ENCODE assay signal across 24 cellular contexts in the genomic region with DNA sequence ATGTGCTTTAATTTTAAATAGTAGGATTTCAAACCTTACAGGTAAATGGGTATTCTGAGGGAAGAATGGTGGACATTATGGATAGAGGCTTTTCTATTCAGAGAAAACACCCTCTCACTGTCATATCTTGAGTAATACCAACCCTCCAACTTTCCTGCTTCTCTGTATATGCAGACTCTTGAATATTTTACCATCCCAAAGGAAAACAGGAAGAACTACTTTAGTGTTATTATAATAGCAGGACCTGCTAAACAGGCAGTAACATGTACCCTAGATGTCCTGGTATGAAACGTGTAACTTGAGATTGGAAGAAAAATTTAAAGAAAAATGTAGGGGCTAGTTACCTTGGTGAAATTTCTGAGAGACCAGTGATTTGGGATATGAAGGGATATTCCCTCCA.
A peak's percentile ranks its signal among the peaks of the same experiment; 100 is the strongest.
DNase-seq lines count a peak whose midpoint lies in the region; ATAC-seq, FAIRE-seq and TF ChIP-seq lines count a peak whose summit lies in the region.
"Had no signal": no experiment of that assay in that cellular context is flagged by ENCODE, and none has a peak within 500 bp of the region (broad histone marks: within the 10 kb centered on the region; RNA-seq: fewer than 3 reads in every experiment).

No MANE protein-coding gene starts in this region.

- H3K9me3 ChIP-seq in mammary epithelial cell (replicated peaks; ENCODE audit: insufficient read depth, low read length), result no peaks in the 10 kb centered on the region
- H3K9me3 ChIP-seq: BE2C, Caco-2 had no signal

- no peaks in the 10 kb centered on the region for H3K4me1 Mint-ChIP-seq in MCF 10A (ENCODE audit: insufficient read depth, unreplicated experiment)
- H3K4me1 Mint-ChIP-seq: CD14-positive monocyte; CD4-positive, alpha-beta memory T cell; CD4-positive, CD25-positive, alpha-beta regulatory T cell; CD8-positive, alpha-beta memory T cell had no signal

- BruUV-seq in mammary epithelial cell (replicated peaks; lab: Mats Ljungman, UMichigan), result no TSS peak
- no TSS peak for BruUV-seq in MCF 10A (replicated peaks; lab: Mats Ljungman, UMichigan)

- H3K4me1 ChIP-seq in mammary epithelial cell (ENCODE audit: insufficient read depth, low read length) (no peaks in the 10 kb centered on the region), foreskin keratinocyte (no peaks in the 10 kb centered on the region)
- H3K4me1 ChIP-seq: BE2C, BLaER1, Caco-2 had no signal

- no peak overlapping the region for H3K4me2 ChIP-seq in mammary epithelial cell (ENCODE audit: insufficient read depth, low read depth, low read length)
- H3K4me2 ChIP-seq: BLaER1 had no signal

- 6% methylated on average over 1 of the region's 1 CpG for WGBS in mammary epithelial cell (ENCODE audit: low coverage, missing lambda C conversion rate)

- dilution Hi-C loops in mammary epithelial cell (cut with HindIII; ENCODE audit: low sequenced_read_pairs), result no loop called here

- TF ChIP-seq CTCF in mammary epithelial cell (conservative IDR thresholded peaks at IDR 0.05 in 1 of 2, IDR thresholded peaks at IDR 0.05 in 1 of 2; ENCODE audit: extremely low read depth in 1 of 2, insufficient read depth in 1 of 2, low read depth in 1 of 2, low read length in 2 of 2) (no peak), MCF 10A (IDR thresholded peaks at IDR 0.05; ENCODE audit: unreplicated experiment) (no peak), bronchial epithelial cell (IDR thresholded peaks at IDR 0.05; ENCODE audit: insufficient read depth, low read length, severe bottlenecking) (no peak), foreskin keratinocyte (conservative IDR thresholded peaks at IDR 0.05) (no peak)

- FAIRE-seq in bronchial epithelial cell (lab: Jason Lieb, UNC), result no peak
- FAIRE-seq: A204.1, D721Med, G401.6, GM12891, GM19239 had no signal

- CTCF ChIA-PET in mammary epithelial cell (lab: Charles Lee; ENCODE audit: low non-redundant PET), result no interaction called here
- CTCF ChIA-PET in MCF 10A (lab: Yijun Ruan, JAX), result interaction anchor here (0.6 kb wide), 1 partner anchor 84 kb away, joined by 4 read pairs; no protein-coding TSS in a partner anchor

- in situ Hi-C loops in mammary epithelial cell (cut with MboI; ENCODE audit: low sequenced_read_pairs in 2 of 2), result no loop called here

- no peak overlapping the region for H3K4me3 Mint-ChIP-seq in MCF 10A (ENCODE audit: unreplicated experiment)
- H3K4me3 Mint-ChIP-seq: CD14-positive monocyte; CD4-positive, alpha-beta memory T cell; CD4-positive, CD25-positive, alpha-beta regulatory T cell had no signal

- no peaks in the 10 kb centered on the region for H3K9me3 Mint-ChIP-seq in MCF 10A (ENCODE audit: unreplicated experiment)

- H3K79me2 ChIP-seq in mammary epithelial cell (ENCODE audit: insufficient read depth, low read length), result no peaks in the 10 kb centered on the region

- H4K20me1 ChIP-seq in mammary epithelial cell (ENCODE audit: insufficient read depth, low read length), result no peaks in the 10 kb centered on the region
- H4K20me1 ChIP-seq: BLaER1 had no signal

- DNase-seq in mammary epithelial cell (peak; percentile 39), MCF 10A (ENCODE audit: unreplicated experiment) (no peak), bronchial epithelial cell (ENCODE audit: low read depth) (peak; percentile 63), foreskin keratinocyte (peak; percentile 25 to 59), NCI-H1930 (lab: John Stamatoyannopoulos, UW) (no peak)
- DNase-seq: 8988T; ACHN; BE2C; C1 segment of cervical spinal cord; Caco-2; Calu3; CD4-positive, alpha-beta memory T cell; CD4-positive, CD25-positive, alpha-beta regulatory T cell; CD8-positive, alpha-beta memory T cell; DMS79 treated with DMSO at 0.1 percent for 48 hours; GF-D8 had no signal

- intact Hi-C loops in mammary epithelial cell (cut with micrococcal nuclease), result no loop called here
- intact Hi-C loops in MCF 10A (cut with micrococcal nuclease), result no loop called here

- POLR2A ChIA-PET in MCF 10A (lab: Yijun Ruan, JAX), result no interaction called here

- H3K9ac ChIP-seq in mammary epithelial cell (ENCODE audit: insufficient read depth, low read length), result no peak overlapping the region
- H3K9ac ChIP-seq: BLaER1 had no signal

- H3K36me3 ChIP-seq in mammary epithelial cell (ENCODE audit: insufficient read depth, low read length) (no peaks in the 10 kb centered on the region), bronchial epithelial cell (ENCODE audit: control insufficient read depth, insufficient read depth, low read length) (no peaks in the 10 kb centered on the region)
- H3K36me3 ChIP-seq: BE2C, BLaER1 had no signal

- H3K27me3 ChIP-seq in mammary epithelial cell (ENCODE audit: insufficient read depth, low read length) (no peaks in the 10 kb centered on the region), bronchial epithelial cell (ENCODE audit: control insufficient read depth, insufficient read depth, low read length) (no peaks in the 10 kb centered on the region), foreskin keratinocyte (no peaks in the 10 kb centered on the region)
- H3K27me3 ChIP-seq: BE2C, BLaER1 had no signal

- H3K4me3 ChIP-seq in mammary epithelial cell (replicated peaks in 1 of 3; ENCODE audit: insufficient read depth in 1 of 3, low read depth in 2 of 3, low read length in 3 of 3) (no peak overlapping the region), bronchial epithelial cell (ENCODE audit: low read depth, low read length) (no peak overlapping the region)
- H3K4me3 ChIP-seq: BLaER1 had no signal

- no peaks in the 10 kb centered on the region for H3K27me3 Mint-ChIP-seq in MCF 10A (ENCODE audit: insufficient read depth, unreplicated experiment)
- H3K27me3 Mint-ChIP-seq: CD4-positive, alpha-beta memory T cell; CD4-positive, CD25-positive, alpha-beta regulatory T cell had no signal

- H3K36me3 Mint-ChIP-seq in MCF 10A (ENCODE audit: insufficient read depth, unreplicated experiment), result no peaks in the 10 kb centered on the region
- H3K36me3 Mint-ChIP-seq: CD14-positive monocyte; CD4-positive, alpha-beta memory T cell; CD4-positive, CD25-positive, alpha-beta regulatory T cell; CD8-positive, alpha-beta memory T cell had no signal

- no peak overlapping the region for H2AFZ ChIP-seq in mammary epithelial cell (ENCODE audit: low read depth, low read length)

- H3K27ac ChIP-seq in mammary epithelial cell (ENCODE audit: insufficient read depth, low read depth, low read length) (no peak overlapping the region), foreskin keratinocyte (no peak overlapping the region)
- H3K27ac ChIP-seq: BLaER1 had no signal

- H3K27ac Mint-ChIP-seq in MCF 10A (ENCODE audit: low read depth, unreplicated experiment), result no peak overlapping the region
- H3K27ac Mint-ChIP-seq: CD14-positive monocyte; CD4-positive, CD25-positive, alpha-beta regulatory T cell; CD8-positive, alpha-beta memory T cell had no signal

- ATAC-seq in foreskin keratinocyte (no peak), GM21786 (IDR thresholded peaks at IDR 0.05; ENCODE audit: unreplicated experiment) (no peak)

Comparison
In these comparisons a context has a peak if more than half of its experiments do, and no peak if none do; other contexts are left out.
1. DNase-seq: peak in mammary epithelial cell (single experiment), bronchial epithelial cell (single experiment) and foreskin keratinocyte (2 of 2); none in MCF 10A (single experiment) and NCI-H1930 (0 of 2).